10 cellular contexts compared by ENCODE assay signal in genomic region chr2:129936334-129936934, GRCh38. TPM values are rescaled to one million over a fixed set of nuclear protein-coding genes. Genes with fewer than 3 reads are reported as not detected.
DNase-seq lines count a peak whose midpoint lies in the region; ATAC-seq, FAIRE-seq and TF ChIP-seq lines count a peak whose summit lies in the region.
"Had no signal": no experiment of that assay in that cellular context is flagged by ENCODE, and none has a peak within 500 bp of the region (broad histone marks: within the 10 kb centered on the region; RNA-seq: fewer than 3 reads in every experiment).

No MANE protein-coding gene starts in this region.

- peaks cover 24% of the 10 kb centered on the region for H3K27me3 Mint-ChIP-seq in activated CD8-positive, alpha-beta T cell treated with anti-CD3 and anti-CD28 coated beads, Interleukin-2, amount 10 ng/mL, durations not matched to agents 7 days and 5 days (ENCODE audit: low read depth)

- no peak overlapping the region for H3K4me3 ChIP-seq in PC-9
- H3K4me3 ChIP-seq: body of pancreas had no signal

- peaks cover 40% of the 10 kb centered on the region for H3K27me3 ChIP-seq in PC-9 (ENCODE audit: insufficient read depth, low read depth)

- no peak overlapping the region for H2AFZ ChIP-seq in PC-9

- no peaks in the 10 kb centered on the region for H3K36me3 Mint-ChIP-seq in activated CD8-positive, alpha-beta T cell treated with anti-CD3 and anti-CD28 coated beads, Interleukin-2, amount 10 ng/mL, durations not matched to agents 7 days and 5 days (ENCODE audit: low read depth)

- H3K79me2 ChIP-seq in PC-9 (ENCODE audit: low read depth), result no peaks in the 10 kb centered on the region

- no peaks in the 10 kb centered on the region for H3K9me3 Mint-ChIP-seq in activated CD8-positive, alpha-beta T cell treated with anti-CD3 and anti-CD28 coated beads, Interleukin-2, amount 10 ng/mL, durations not matched to agents 7 days and 5 days (ENCODE audit: insufficient read depth)

- BruUV-seq in PC-9 (replicated peaks; lab: Mats Ljungman, UMichigan), result no TSS peak

- POLR2A ChIA-PET in PC-9 (lab: Charles Lee; ENCODE audit: unreplicated experiment), result interaction anchor here (0.6 kb wide), 1 partner anchor 315 kb away, joined by 4 read pairs; no protein-coding TSS in a partner anchor
- POLR2A ChIA-PET in activated CD8-positive, alpha-beta T cell treated with anti-CD3 and anti-CD28 coated beads, Interleukin-2, amount 10 ng/mL, durations not matched to agents 7 days and 5 days (lab: Charles Lee), result no interaction called here

- H3K4me1 Mint-ChIP-seq in activated CD8-positive, alpha-beta T cell treated with anti-CD3 and anti-CD28 coated beads, Interleukin-2, amount 10 ng/mL, durations not matched to agents 7 days and 5 days (ENCODE audit: low read depth), result no peaks in the 10 kb centered on the region

- no peaks in the 10 kb centered on the region for H4K20me1 ChIP-seq in PC-9 (ENCODE audit: insufficient read depth)

- TF ChIP-seq CTCF in PC-9 (conservative IDR thresholded peaks at IDR 0.05), result peak; percentile 75

- TF ChIP-seq POLR2A in GM12892 (IDR thresholded peaks at IDR 0.05; ENCODE audit: low read depth, low read length), result no peak

- ATAC-seq in GM19463 (IDR thresholded peaks at IDR 0.05; ENCODE audit: unreplicated experiment) (peak; percentile 92), Right ventricle myocardium inferior (no peak)
- no peak for ATAC-seq in activated CD8-positive, alpha-beta T cell treated with anti-CD3 and anti-CD28 coated beads, Interleukin-2, amount 10 ng/mL, durations not matched to agents 7 days and 5 days
- ATAC-seq: body of pancreas had no signal

- CTCF ChIA-PET in PC-9 (lab: Charles Lee), result interaction anchor here (0.9 kb wide), 1 partner anchor 396 kb away, joined by 7 read pairs; no protein-coding TSS in a partner anchor
- CTCF ChIA-PET in activated CD8-positive, alpha-beta T cell treated with anti-CD3 and anti-CD28 coated beads, Interleukin-2, amount 10 ng/mL, durations not matched to agents 7 days and 5 days (lab: Charles Lee), result no interaction called here

- no peak overlapping the region for H3K4me3 Mint-ChIP-seq in activated CD8-positive, alpha-beta T cell treated with anti-CD3 and anti-CD28 coated beads, Interleukin-2, amount 10 ng/mL, durations not matched to agents 7 days and 5 days

- no peaks in the 10 kb centered on the region for H3K36me3 ChIP-seq in PC-9 (ENCODE audit: low read depth)
- H3K36me3 ChIP-seq: neutrophil had no signal

- H3K27ac ChIP-seq in PC-9, result no peak overlapping the region
- H3K27ac ChIP-seq: body of pancreas, neutrophil had no signal

- FAIRE-seq in GM12892 (lab: Jason Lieb, UNC), result no peak

- peak; percentile 67 for DNase-seq in DMS 273 (lab: John Stamatoyannopoulos, UW; ENCODE audit: unreplicated experiment)
- DNase-seq in PC-9, result peak in 1 of 2 experiments; percentile 54
- DNase-seq in fibroblast of peridontal ligament (ENCODE audit: extremely low read depth), result peak; percentile 18
- no peak for DNase-seq in Right ventricle myocardium inferior (ENCODE audit: missing footprints)
- DNase-seq in central memory CD4-positive, alpha-beta T cell, result no peak
- DNase-seq in activated CD8-positive, alpha-beta T cell treated with anti-CD3 and anti-CD28 coated beads, Interleukin-2, amount 10 ng/mL, durations not matched to agents 7 days and 5 days, result no peak
- no peak for DNase-seq in GM12892 (ENCODE audit: insufficient read length)

- no peak overlapping the region for H3K27ac Mint-ChIP-seq in activated CD8-positive, alpha-beta T cell treated with anti-CD3 and anti-CD28 coated beads, Interleukin-2, amount 10 ng/mL, durations not matched to agents 7 days and 5 days

- H3F3A ChIP-seq in PC-9 (ENCODE audit: insufficient read depth, low read depth), result no peaks in the 10 kb centered on the region

- intact Hi-C loops in PC-9 (cut with micrococcal nuclease; ENCODE audit: unreplicated experiment) (loop anchor here (1.0 kb wide), 1 partner anchor 396 kb away; no protein-coding TSS in a partner anchor), Right ventricle myocardium inferior (cut with DNase I) (no loop called here)

- no peak overlapping the region for H3K4me2 ChIP-seq in PC-9

- H3K9me3 ChIP-seq in PC-9 (ENCODE audit: insufficient read depth, low read depth), result no peaks in the 10 kb centered on the region
- H3K9me3 ChIP-seq: body of pancreas, neutrophil had no signal

- no peaks in the 10 kb centered on the region for H3K4me1 ChIP-seq in PC-9 (replicated peaks; ENCODE audit: insufficient read depth)
- H3K4me1 ChIP-seq: body of pancreas had no signal

- H3K9me2 ChIP-seq in PC-9 (ENCODE audit: insufficient read depth), result no peaks in the 10 kb centered on the region

RNA-seq across cellular contexts. Expression of gene RAB6C, which starts 43.0 kb away (rescaled TPM):
- total RNA-seq in PC-9 (2021), result not detected in 2 replicates
- 0.16 TPM for total RNA-seq in Right ventricle myocardium inferior
- not detected for total RNA-seq in activated CD8-positive, alpha-beta T cell treated with anti-CD3 and anti-CD28 coated beads, Interleukin-2, amount 10 ng/mL, durations not matched to agents 7 days and 5 days
- polyA plus RNA-seq in GM12892 (2012; ENCODE audit: missing spikeins), result not detected

Comparison
In these comparisons a context has a peak if more than half of its experiments do, and no peak if none do; other contexts are left out.
1. DNase-seq: peak in DMS 273 (single experiment) and fibroblast of peridontal ligament (single experiment); none in Right ventricle myocardium inferior (single experiment), central memory CD4-positive, alpha-beta T cell (single experiment), activated CD8-positive, alpha-beta T cell treated with anti-CD3 and anti-CD28 coated beads, Interleukin-2, amount 10 ng/mL, durations not matched to agents 7 days and 5 days (single experiment) and GM12892 (single experiment).